In genomic region chr9:109181284-109181683, GRCh38 we compare ENCODE assay signal across 11 cellular contexts. TPM values are rescaled to one million over a fixed set of nuclear protein-coding genes. Genes with fewer than 3 reads are reported as not detected.
A peak's percentile ranks its signal among the peaks of the same experiment; 100 is the strongest.
DNase-seq lines count a peak whose midpoint lies in the region; ATAC-seq, FAIRE-seq and TF ChIP-seq lines count a peak whose summit lies in the region.
"Had no signal": no experiment of that assay in that cellular context is flagged by ENCODE, and none has a peak within 500 bp of the region (broad histone marks: within the 10 kb centered on the region; RNA-seq: fewer than 3 reads in every experiment).

No MANE protein-coding gene starts in this region.

- H3K9ac ChIP-seq in mesenchymal stem cell (ENCODE audit: low read length) (no peak overlapping the region), kidney (ENCODE audit: low read length in 2 of 2) (no peak overlapping the region)

- H3K36me3 Mint-ChIP-seq in central memory CD8-positive, alpha-beta T cell (ENCODE audit: insufficient read depth), result no peaks in the 10 kb centered on the region

- no peaks in the 10 kb centered on the region for H3K9me3 Mint-ChIP-seq in central memory CD8-positive, alpha-beta T cell
- H3K9me3 Mint-ChIP-seq: GM23338 had no signal

- H3K27ac Mint-ChIP-seq in central memory CD8-positive, alpha-beta T cell (ENCODE audit: low read depth), result no peak overlapping the region
- H3K27ac Mint-ChIP-seq: GM23338 had no signal

- no peak for DNase-seq in central memory CD8-positive, alpha-beta T cell (ENCODE audit: low spot score in 2 of 2)
- DNase-seq in NCI-H2029 treated with DMSO at 0.1 percent for 48 hours (lab: John Stamatoyannopoulos, UW), result no peak
- no peak for DNase-seq in mesenchymal stem cell
- DNase-seq in WERI-Rb-1, result no peak
- no peak for DNase-seq in kidney
- DNase-seq: amniotic stem cell, NCI-H524 treated with DMSO at 0.1 percent for 48 hours had no signal

- H3K27me3 ChIP-seq in mesenchymal stem cell (ENCODE audit: control insufficient read depth in 1 of 2, insufficient read depth in 1 of 2, low read length in 2 of 2) (peaks cover 17 to 50% of the 10 kb centered on the region in 2 experiments), WERI-Rb-1 (ENCODE audit: insufficient read depth, low read depth, severe bottlenecking) (no peaks in the 10 kb centered on the region)

- H3K9me3 ChIP-seq in mesenchymal stem cell (ENCODE audit: control insufficient read depth, low read length) (no peaks in the 10 kb centered on the region), WERI-Rb-1 (ENCODE audit: severe bottlenecking) (no peaks in the 10 kb centered on the region), kidney (ENCODE audit: control insufficient read depth in 1 of 2, low read length in 2 of 2) (no peaks in the 10 kb centered on the region)

- TF ChIP-seq CTCF in WERI-Rb-1 (IDR thresholded peaks at IDR 0.05; ENCODE audit: low read depth, low read length) (no peak), kidney (IDR thresholded peaks at IDR 0.05; ENCODE audit: borderline replicate concordance, extremely low read depth, insufficient read depth) (no peak)

- no peak overlapping the region for H2BK12ac ChIP-seq in mesenchymal stem cell (ENCODE audit: low read length in 2 of 2)

- no peaks in the 10 kb centered on the region for H3K4me1 ChIP-seq in mesenchymal stem cell (ENCODE audit: control insufficient read depth, insufficient read depth, low read depth, low read length)
- no peaks in the 10 kb centered on the region for H3K4me1 ChIP-seq in kidney (ENCODE audit: control insufficient read depth in 1 of 2, insufficient read depth in 1 of 2, low read depth in 1 of 2, low read length in 2 of 2)

- WGBS in mesenchymal stem cell, result 86% methylated on average over 1 of the region's 1 CpG

- FAIRE-seq in kidney (lab: Jason Lieb, UNC), result no peak

- no peak overlapping the region for H3K4ac ChIP-seq in mesenchymal stem cell (ENCODE audit: low read depth in 1 of 2, low read length in 2 of 2)

- H3K14ac ChIP-seq in mesenchymal stem cell (ENCODE audit: low read length in 2 of 2), result no peak overlapping the region

- no peak overlapping the region for H3K27ac ChIP-seq in mesenchymal stem cell (ENCODE audit: low read length, poor library complexity, severe bottlenecking)
- H3K27ac ChIP-seq in WERI-Rb-1, result no peak overlapping the region
- H3K27ac ChIP-seq in kidney (ENCODE audit: low read depth in 2 of 2, low read length in 2 of 2), result no peak overlapping the region

- peak; percentile 69 for ATAC-seq in GM18502 (IDR thresholded peaks at IDR 0.05; ENCODE audit: poor library complexity, unreplicated experiment)
- peak; percentile 70 for ATAC-seq in GM21390 (IDR thresholded peaks at IDR 0.05; ENCODE audit: unreplicated experiment)
- peak; percentile 64 for ATAC-seq in HG03469 (IDR thresholded peaks at IDR 0.05; ENCODE audit: unreplicated experiment)
- peak; percentile 24 for ATAC-seq in central memory CD8-positive, alpha-beta T cell (replicated peaks; ENCODE audit: extremely low read depth, poor library complexity, severe bottlenecking)
- ATAC-seq: GM23338 had no signal

- H3K4me3 ChIP-seq in mesenchymal stem cell (ENCODE audit: insufficient read depth in 1 of 2, low read depth in 1 of 2, low read length in 2 of 2) (no peak overlapping the region), WERI-Rb-1 (ENCODE audit: low read depth, low read length) (no peak overlapping the region), kidney (ENCODE audit: low read length in 2 of 2) (no peak overlapping the region)
- H3K4me3 ChIP-seq: GM23338 had no signal

- H3K36me3 ChIP-seq in mesenchymal stem cell (ENCODE audit: control insufficient read depth in 1 of 2, insufficient read depth in 2 of 2, low read depth in 1 of 2, low read length in 2 of 2), result no peaks in the 10 kb centered on the region
- H3K36me3 ChIP-seq in WERI-Rb-1, result no peaks in the 10 kb centered on the region
- no peaks in the 10 kb centered on the region for H3K36me3 ChIP-seq in kidney (ENCODE audit: control insufficient read depth in 1 of 2, insufficient read depth in 2 of 2, low read length in 2 of 2)

- H4K91ac ChIP-seq in mesenchymal stem cell (ENCODE audit: low read length), result no peak overlapping the region

- no peak overlapping the region for H2BK5ac ChIP-seq in mesenchymal stem cell (ENCODE audit: low read depth, low read length, poor library complexity, severe bottlenecking)

- no peak overlapping the region for H3K4me3 Mint-ChIP-seq in central memory CD8-positive, alpha-beta T cell
- H3K4me3 Mint-ChIP-seq: GM23338 had no signal

- H2AFZ ChIP-seq in mesenchymal stem cell (ENCODE audit: low read depth, low read length), result no peak overlapping the region
- H2AFZ ChIP-seq: GM23338 had no signal

- no peaks in the 10 kb centered on the region for H3K79me1 ChIP-seq in mesenchymal stem cell (replicated peaks; ENCODE audit: low read length, poor library complexity, severe bottlenecking)

- no peak overlapping the region for H2AK5ac ChIP-seq in mesenchymal stem cell (ENCODE audit: low read length, severe bottlenecking)

- intact Hi-C loops in kidney (cut with DNase I), result no loop called here

- no peak overlapping the region for H2BK15ac ChIP-seq in mesenchymal stem cell (ENCODE audit: low read depth, poor library complexity, severe bottlenecking)

- H3K18ac ChIP-seq in mesenchymal stem cell (ENCODE audit: low read depth in 1 of 2, low read length in 2 of 2), result no peak overlapping the region

- no peak overlapping the region for H4K8ac ChIP-seq in mesenchymal stem cell (ENCODE audit: low read length)

- no peak overlapping the region for H2BK120ac ChIP-seq in mesenchymal stem cell (ENCODE audit: low read depth, low read length)

- H3K4me1 Mint-ChIP-seq in central memory CD8-positive, alpha-beta T cell, result no peaks in the 10 kb centered on the region

- no peak overlapping the region for H3K23ac ChIP-seq in mesenchymal stem cell (ENCODE audit: low read length in 2 of 2)

- H3K4me2 ChIP-seq in mesenchymal stem cell (ENCODE audit: low read length, poor library complexity, severe bottlenecking), result no peak overlapping the region
- H3K4me2 ChIP-seq: GM23338 had no signal

- peaks cover 20% of the 10 kb centered on the region for H3K27me3 Mint-ChIP-seq in central memory CD8-positive, alpha-beta T cell

RNA-seq across cellular contexts. Expression of gene FRRS1L, which starts 14.2 kb away (rescaled TPM):
- polyA plus RNA-seq in mesenchymal stem cell (2013, experiment 1 of 2), result not detected
- polyA plus RNA-seq in mesenchymal stem cell (2013, experiment 2 of 2), result 0.01 TPM
- not detected for total RNA-seq in kidney
- polyA plus RNA-seq in kidney (ENCODE audit: insufficient read depth, low read depth, low replicate concordance), result 0.06 TPM
